11 cellular contexts compared by ENCODE assay signal in the genomic region with DNA sequence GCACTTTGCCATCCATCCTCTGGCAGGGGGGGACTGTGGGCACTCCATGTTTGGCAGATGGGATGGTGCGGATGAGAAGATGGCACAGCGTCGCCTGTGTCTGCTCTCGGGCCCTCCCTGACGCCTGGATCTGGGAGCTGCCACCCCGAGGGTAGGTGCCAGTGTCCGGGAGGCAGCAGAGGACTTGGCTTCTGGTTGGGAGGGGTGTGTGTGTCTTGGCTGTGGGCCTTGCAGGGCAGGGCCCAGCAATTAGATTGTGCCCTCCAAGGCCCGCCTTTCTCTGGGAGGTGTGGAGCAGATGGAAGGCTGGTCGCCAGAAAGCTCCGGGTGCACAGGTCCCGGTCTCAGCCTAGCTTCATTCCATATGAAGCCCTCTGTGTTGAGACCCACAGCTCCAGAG. TPM values are rescaled to one million over a fixed set of nuclear protein-coding genes. Genes with fewer than 3 reads are reported as not detected.
DNase-seq lines count a peak whose midpoint lies in the region; ATAC-seq and TF ChIP-seq lines count a peak whose summit lies in the region.
"Had no signal": no experiment of that assay in that cellular context is flagged by ENCODE, and none has a peak within 500 bp of the region (broad histone marks: within the 10 kb centered on the region; RNA-seq: fewer than 3 reads in every experiment).

No MANE protein-coding gene starts in this region.

- CTCF ChIA-PET in activated CD4-positive, alpha-beta T cell treated with anti-CD3 and anti-CD28 coated beads, Interleukin-2, amount 10 ng/mL, durations not matched to agents 7 days and 5 days (lab: Charles Lee) = interaction anchor here (0.6 to 2.7 kb wide), 3 partner anchors 14 to 146 kb away, joined by 3 to 14 read pairs (median 5); no protein-coding TSS in a partner anchor

- TF ChIP-seq CTCF in NB4 (IDR thresholded peaks at IDR 0.05; ENCODE audit: low read depth, low read length) (no peak), neutrophil (IDR thresholded peaks at IDR 0.05) (no peak), HFFc6 (IDR thresholded peaks at IDR 0.05) (no peak)

- DNase-seq in activated CD4-positive, alpha-beta T cell treated with anti-CD3 and anti-CD28 coated beads, Interleukin-2, amount 10 ng/mL, durations not matched to agents 7 days and 5 days = no peak
- DNase-seq in activated CD4-positive, alpha-beta T cell treated with anti-CD3 and anti-CD28 coated beads for 4 hours = no peak
- DNase-seq in NB4 (ENCODE audit: low read depth) (no peak), cerebellar cortex (ENCODE audit: low spot score) (peak; percentile 93), hepatic stellate cell (ENCODE audit: low spot score) (no peak), HFFc6 (no peak)
- DNase-seq: activated T-cell treated with anti-CD3 and anti-CD28 coated beads, Interleukin-2, amount 50 U/mL, for 1 hour; midbrain had no signal

- no peaks in the 10 kb centered on the region for H3K9me3 ChIP-seq in neutrophil

- peak overlapping the region; percentile 66 for H3K4me3 ChIP-seq in NB4 (ENCODE audit: low read depth, low read length)
- H3K4me3 ChIP-seq in neutrophil (ENCODE audit: low read depth in 1 of 2, low read length in 1 of 2) = peak overlapping the region; percentile 85 to 91

- peaks cover 40% of the 10 kb centered on the region for H3K36me3 Mint-ChIP-seq in activated CD4-positive, alpha-beta T cell treated with anti-CD3 and anti-CD28 coated beads, Interleukin-2, amount 10 ng/mL, durations not matched to agents 7 days and 5 days (ENCODE audit: low read depth)
- no peaks in the 10 kb centered on the region for H3K36me3 Mint-ChIP-seq in HFFc6 (ENCODE audit: low read depth)

- no peaks in the 10 kb centered on the region for H3K27me3 ChIP-seq in neutrophil

- ATAC-seq in HG03442 (IDR thresholded peaks at IDR 0.05; ENCODE audit: unreplicated experiment) = no peak

- no peak overlapping the region for H3K27ac Mint-ChIP-seq in activated CD4-positive, alpha-beta T cell treated with anti-CD3 and anti-CD28 coated beads, Interleukin-2, amount 10 ng/mL, durations not matched to agents 7 days and 5 days
- H3K27ac Mint-ChIP-seq in HFFc6 = no peak overlapping the region

- POLR2A ChIA-PET in activated CD4-positive, alpha-beta T cell treated with anti-CD3 and anti-CD28 coated beads, Interleukin-2, amount 10 ng/mL, durations not matched to agents 7 days and 5 days (lab: Charles Lee) = interaction anchor here (2.2 kb wide), 1 partner anchor 17 kb away, joined by 21 read pairs; no protein-coding TSS in a partner anchor

- no peaks in the 10 kb centered on the region for H3K9me3 Mint-ChIP-seq in activated CD4-positive, alpha-beta T cell treated with anti-CD3 and anti-CD28 coated beads, Interleukin-2, amount 10 ng/mL, durations not matched to agents 7 days and 5 days
- H3K9me3 Mint-ChIP-seq in HFFc6 = no peaks in the 10 kb centered on the region

- H3K4me1 ChIP-seq in neutrophil (ENCODE audit: control insufficient read depth in 1 of 2, insufficient read depth in 1 of 2, low read depth in 1 of 2, low read length in 1 of 2) = peaks cover 61 to 69% of the 10 kb centered on the region in 2 experiments

- peak overlapping the region; percentile 88 for H3K4me3 Mint-ChIP-seq in activated CD4-positive, alpha-beta T cell treated with anti-CD3 and anti-CD28 coated beads, Interleukin-2, amount 10 ng/mL, durations not matched to agents 7 days and 5 days
- H3K4me3 Mint-ChIP-seq in HFFc6 = no peak overlapping the region

- H3K27ac ChIP-seq in neutrophil = peak overlapping the region; percentile 99
- H3K27ac ChIP-seq: KMS-11 had no signal

- no peak for TF ChIP-seq POLR2A in NB4 (IDR thresholded peaks at IDR 0.05; ENCODE audit: extremely low read depth, insufficient read length)

- H3K27me3 Mint-ChIP-seq in activated CD4-positive, alpha-beta T cell treated with anti-CD3 and anti-CD28 coated beads, Interleukin-2, amount 10 ng/mL, durations not matched to agents 7 days and 5 days = peaks cover 12% of the 10 kb centered on the region
- peaks cover 51% of the 10 kb centered on the region for H3K27me3 Mint-ChIP-seq in HFFc6 (ENCODE audit: insufficient read depth)

- peaks cover 70% of the 10 kb centered on the region for H3K4me1 Mint-ChIP-seq in activated CD4-positive, alpha-beta T cell treated with anti-CD3 and anti-CD28 coated beads, Interleukin-2, amount 10 ng/mL, durations not matched to agents 7 days and 5 days
- no peaks in the 10 kb centered on the region for H3K4me1 Mint-ChIP-seq in HFFc6 (ENCODE audit: low read depth)

- H3K36me3 ChIP-seq in neutrophil = peaks cover 23% of the 10 kb centered on the region

RNA-seq across cellular contexts. Expression of a gene that starts 1.4 kb away (rescaled TPM):
- total RNA-seq in activated CD4-positive, alpha-beta T cell treated with anti-CD3 and anti-CD28 coated beads, Interleukin-2, amount 10 ng/mL, durations not matched to agents 7 days and 5 days = 10 to 100 TPM; 27.8 to 37.3 TPM
- 10 to 100 TPM in 5 of 6 experiments, 1 to 10 TPM in 1; 7.9 to 27.4 (median 23.9) TPM for total RNA-seq in HFFc6 (2021; fragmentation: NEBNext Ultra II Directional; extraction: Animal tissue kit (Norgen Biotek cat#: 25700))

RNA-seq across cellular contexts. Expression of a gene that starts 48.2 kb away (rescaled TPM):
- total RNA-seq in activated CD4-positive, alpha-beta T cell treated with anti-CD3 and anti-CD28 coated beads, Interleukin-2, amount 10 ng/mL, durations not matched to agents 7 days and 5 days = under 1 TPM in 1 of 2 experiments, not detected in 1; 0.08 TPM
- total RNA-seq in HFFc6 (2021; fragmentation: NEBNext Ultra II Directional; extraction: Animal tissue kit (Norgen Biotek cat#: 25700)) = not detected
